ENCODE assay signal across 1 cellular context in genomic region chr17:74875970-74876593, GRCh38.
A peak's percentile ranks its signal among the peaks of the same experiment; 100 is the strongest.
TF ChIP-seq lines count a peak whose summit lies in the region.

No MANE protein-coding gene starts in this region.

TF ChIP-seq in K562, 482 proteins besides CTCF, POLR2A, EP300 and RAD21 (continues in another document):
- peak; percentile 27; the same call in 1 of the 2 replicates for TF ChIP-seq POLR2AphosphoS5 (IDR thresholded peaks at IDR 0.05; ENCODE audit: control insufficient read depth, insufficient read depth, low read depth, low read length)
- TF ChIP-seq RERE (CRISPR knock-in tag; IDR thresholded peaks at IDR 0.05; ENCODE audit: borderline replicate concordance): no peak
- TF ChIP-seq ID3 (CRISPR knock-in tag; IDR thresholded peaks at IDR 0.05): 0 out of 2 replicates have a peak, but pooled peaks have one; percentile 48
- TF ChIP-seq ID3 (tag; IDR thresholded peaks at IDR 0.05): peak; percentile 79; the same call in 1 of the 2 replicates
- no peak for TF ChIP-seq YBX1 (IDR thresholded peaks at IDR 0.05)
- TF ChIP-seq ZNF324 (CRISPR knock-in tag; IDR thresholded peaks at IDR 0.05): no peak; the same call in 1 of the 2 replicates
- TF ChIP-seq U2AF1 (optimal IDR thresholded peaks at IDR 0.05; ENCODE audit: low read depth, low read length): no peak
- TF ChIP-seq DIDO1 (tag; IDR thresholded peaks at IDR 0.05; ENCODE audit: low read depth): peak; percentile 6; the same call in 1 of the 2 replicates
- TF ChIP-seq THAP12 (CRISPR knock-in tag; IDR thresholded peaks at IDR 0.05): peak; percentile 42; the same call in 1 of the 2 replicates
- TF ChIP-seq ZNF778 (CRISPR knock-in tag; IDR thresholded peaks at IDR 0.05): no peak
- 0 out of 2 replicates have a peak, but pooled peaks have one; percentile 30 for TF ChIP-seq POLR2G (IDR thresholded peaks at IDR 0.05; ENCODE audit: low read depth, low read length)
- no peak for TF ChIP-seq ZNF507 (tag; conservative IDR thresholded peaks at IDR 0.05)
- peak in 1 of 2 experiments; percentile 62; a peak in 1 of 4 replicates for TF ChIP-seq TBL1XR1 (IDR thresholded peaks at IDR 0.05; ENCODE audit: low read length in 2 of 2)
- peak; percentile 83; the same call in 1 of the 2 replicates for TF ChIP-seq DMBX1 (CRISPR knock-in tag; IDR thresholded peaks at IDR 0.05; ENCODE audit: borderline replicate concordance)
- TF ChIP-seq SOX6 (IDR thresholded peaks at IDR 0.05): peak; percentile 49; the same call in 1 of the 2 replicates
- TF ChIP-seq PREB (CRISPR knock-in tag; IDR thresholded peaks at IDR 0.05): no peak
- 0 out of 2 replicates have a peak, but pooled peaks have one; percentile 21 for TF ChIP-seq GABPA (tag; conservative IDR thresholded peaks at IDR 0.05; ENCODE audit: low read depth)
- TF ChIP-seq PHF21A (IDR thresholded peaks at IDR 0.05; ENCODE audit: borderline replicate concordance, low read depth): no peak
- TF ChIP-seq TEAD1 (CRISPR knock-in tag; IDR thresholded peaks at IDR 0.05): peak in 1 of 2 experiments; percentile 50; a peak in 2 of 4 replicates
- peak; percentile 88 for TF ChIP-seq NFE2L1 (tag; IDR thresholded peaks at IDR 0.05; ENCODE audit: borderline replicate concordance, low read depth)
- no peak for TF ChIP-seq CLOCK (CRISPR knock-in tag; IDR thresholded peaks at IDR 0.05; ENCODE audit: borderline replicate concordance)
- no peak for TF ChIP-seq XRCC5 (IDR thresholded peaks at IDR 0.05; ENCODE audit: low read depth, low read length)
- TF ChIP-seq ZKSCAN3 (CRISPR knock-in tag; IDR thresholded peaks at IDR 0.05): no peak
- no peak for TF ChIP-seq BRF2 (IDR thresholded peaks at IDR 0.05; ENCODE audit: borderline replicate concordance, insufficient read depth, insufficient read length)
- TF ChIP-seq MCM2 (IDR thresholded peaks at IDR 0.05; ENCODE audit: low read depth): no peak
- TF ChIP-seq SUPT5H (IDR thresholded peaks at IDR 0.05): peak; percentile 37; the same call in 1 of the 2 replicates
- TF ChIP-seq ZBTB43 (CRISPR knock-in tag; IDR thresholded peaks at IDR 0.05): no peak
- TF ChIP-seq ZNF696 (CRISPR knock-in tag; conservative IDR thresholded peaks at IDR 0.05): no peak
- no peak for TF ChIP-seq ILK (tag; IDR thresholded peaks at IDR 0.05; ENCODE audit: borderline replicate concordance, low read depth)
- TF ChIP-seq MIER1 (IDR thresholded peaks at IDR 0.05; ENCODE audit: low read depth): no peak; the same call in 1 of the 2 replicates
- TF ChIP-seq ZNF79 (CRISPR knock-in tag; IDR thresholded peaks at IDR 0.05; ENCODE audit: low read depth): no peak; the same call in 1 of the 2 replicates
- TF ChIP-seq ARID4B (CRISPR knock-in tag; IDR thresholded peaks at IDR 0.05): no peak
- TF ChIP-seq CREB3 (tag; conservative IDR thresholded peaks at IDR 0.05; ENCODE audit: low read depth): peak; percentile 87; the same call in 1 of the 2 replicates
- no peak for TF ChIP-seq ZNF740 (CRISPR knock-in tag; IDR thresholded peaks at IDR 0.05)
- peak in 1 of 2 experiments; percentile 40; a peak in 1 of 4 replicates for TF ChIP-seq ZNF740 (tag; IDR thresholded peaks at IDR 0.05)
